17 cellular contexts compared by ENCODE assay signal in the genomic region with DNA sequence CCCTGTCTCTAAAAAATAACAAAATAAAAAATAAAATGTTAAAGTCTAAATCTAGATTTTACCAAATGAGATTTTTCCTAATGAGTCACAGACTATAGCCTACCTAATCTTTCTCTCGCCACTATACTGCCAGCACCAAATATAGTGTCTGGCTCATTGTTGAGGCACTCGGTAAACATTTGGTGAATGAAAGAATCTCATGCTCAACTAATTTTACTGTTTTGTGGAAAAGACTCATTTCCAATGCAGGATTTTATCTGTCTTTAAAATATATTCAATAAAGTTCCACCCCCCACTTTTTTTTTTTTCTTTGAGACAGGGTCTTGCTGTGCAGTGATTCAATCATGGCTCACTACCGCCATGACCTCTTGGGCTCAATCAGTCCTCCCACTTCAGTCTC.
"Had no signal": no experiment of that assay in that cellular context is flagged by ENCODE, and none has a peak within 500 bp of the region (broad histone marks: within the 10 kb centered on the region; RNA-seq: fewer than 3 reads in every experiment).

No MANE protein-coding gene starts in this region.

- DNase-seq: activated CD4-positive, alpha-beta T cell treated with anti-CD3 and anti-CD28 coated beads for 1 hour; activated CD4-positive, alpha-beta T cell treated with anti-CD3 and anti-CD28 coated beads, Interleukin-2, amount 50 U/mL, for 4 hours; activated naive CD4-positive, alpha-beta T cell treated with anti-CD3 and anti-CD28 coated beads for 36 hours; activated naive CD8-positive, alpha-beta T cell treated with anti-CD3 and anti-CD28 coated beads, Interleukin-2, amount 50 U/mL, for 24 hours; caudate nucleus; glutamatergic neuron; hypothalamus; left ventricle myocardium superior; naive thymus-derived CD8-positive, alpha-beta T cell; stimulated activated CD4-positive, alpha-beta T cell treated with anti-CD3 and anti-CD28 coated beads, Interleukin-15, amount 100 ng/mL, for 24 hours; stimulated activated CD4-positive, alpha-beta T cell treated with anti-CD3 and anti-CD28 coated beads, Interleukin-4, amount 100 ng/mL, for 1 hour; stimulated activated naive CD4-positive, alpha-beta T cell; T-helper 9 cell had no signal

- H3K9me3 Mint-ChIP-seq: activated naive CD4-positive, alpha-beta T cell treated with anti-CD3 and anti-CD28 coated beads for 36 hours; activated naive CD8-positive, alpha-beta T cell treated with anti-CD3 and anti-CD28 coated beads, Interleukin-2, amount 50 U/mL, for 24 hours; activated T-helper 17 cell treated with anti-CD3 and anti-CD28 coated beads, Interleukin-2, amount 50 U/mL, for 72 hours; memory B cell; naive thymus-derived CD8-positive, alpha-beta T cell had no signal

- H3K4me3 ChIP-seq: coronary artery had no signal

- H3K36me3 Mint-ChIP-seq: memory B cell; naive thymus-derived CD8-positive, alpha-beta T cell had no signal

- H3K27me3 Mint-ChIP-seq: activated naive CD8-positive, alpha-beta T cell treated with anti-CD3 and anti-CD28 coated beads, Interleukin-2, amount 50 U/mL, for 24 hours; activated T-helper 17 cell treated with anti-CD3 and anti-CD28 coated beads, Interleukin-2, amount 50 U/mL, for 72 hours; memory B cell; naive thymus-derived CD8-positive, alpha-beta T cell had no signal

- ATAC-seq: activated naive CD8-positive, alpha-beta T cell treated with anti-CD3 and anti-CD28 coated beads, Interleukin-2, amount 50 U/mL, for 24 hours; activated T-helper 17 cell treated with anti-CD3 and anti-CD28 coated beads, Interleukin-2, amount 50 U/mL, for 72 hours; esophagus mucosa; left ventricle myocardium superior; naive thymus-derived CD8-positive, alpha-beta T cell had no signal

- H3K4me1 Mint-ChIP-seq: activated naive CD8-positive, alpha-beta T cell treated with anti-CD3 and anti-CD28 coated beads, Interleukin-2, amount 50 U/mL, for 24 hours; activated T-helper 17 cell treated with anti-CD3 and anti-CD28 coated beads, Interleukin-2, amount 50 U/mL, for 72 hours; memory B cell; naive thymus-derived CD8-positive, alpha-beta T cell had no signal

- H3K27ac Mint-ChIP-seq: activated naive CD4-positive, alpha-beta T cell treated with anti-CD3 and anti-CD28 coated beads for 36 hours; activated naive CD8-positive, alpha-beta T cell treated with anti-CD3 and anti-CD28 coated beads, Interleukin-2, amount 50 U/mL, for 24 hours; activated T-helper 17 cell treated with anti-CD3 and anti-CD28 coated beads, Interleukin-2, amount 50 U/mL, for 72 hours; memory B cell; naive thymus-derived CD8-positive, alpha-beta T cell had no signal

- H3K4me3 Mint-ChIP-seq: activated naive CD4-positive, alpha-beta T cell treated with anti-CD3 and anti-CD28 coated beads for 36 hours; activated naive CD8-positive, alpha-beta T cell treated with anti-CD3 and anti-CD28 coated beads, Interleukin-2, amount 50 U/mL, for 24 hours; activated T-helper 17 cell treated with anti-CD3 and anti-CD28 coated beads, Interleukin-2, amount 50 U/mL, for 72 hours; memory B cell; naive thymus-derived CD8-positive, alpha-beta T cell had no signal
